ENCODE assay signal across 8 cellular contexts in genomic region chr3:32801440-32801839, GRCh38. TPM values are rescaled to one million over a fixed set of nuclear protein-coding genes. Genes with fewer than 3 reads are reported as not detected.
"Had no signal": no experiment of that assay in that cellular context is flagged by ENCODE, and none has a peak within 500 bp of the region (broad histone marks: within the 10 kb centered on the region; RNA-seq: fewer than 3 reads in every experiment).

No MANE protein-coding gene starts in this region.

RNA-seq across cellular contexts. Expression of gene TRIM71, which starts 16.4 kb away (rescaled TPM):
- total RNA-seq: OCI-LY7, PC-9, Peyer's patch, Right ventricle myocardium inferior, Right ventricle myocardium superior, RPMI7951, SJCRH30 had no signal
- polyA plus RNA-seq: SK-N-SH had no signal
